ENCODE assay signal across 1 cellular context in the genomic region with DNA sequence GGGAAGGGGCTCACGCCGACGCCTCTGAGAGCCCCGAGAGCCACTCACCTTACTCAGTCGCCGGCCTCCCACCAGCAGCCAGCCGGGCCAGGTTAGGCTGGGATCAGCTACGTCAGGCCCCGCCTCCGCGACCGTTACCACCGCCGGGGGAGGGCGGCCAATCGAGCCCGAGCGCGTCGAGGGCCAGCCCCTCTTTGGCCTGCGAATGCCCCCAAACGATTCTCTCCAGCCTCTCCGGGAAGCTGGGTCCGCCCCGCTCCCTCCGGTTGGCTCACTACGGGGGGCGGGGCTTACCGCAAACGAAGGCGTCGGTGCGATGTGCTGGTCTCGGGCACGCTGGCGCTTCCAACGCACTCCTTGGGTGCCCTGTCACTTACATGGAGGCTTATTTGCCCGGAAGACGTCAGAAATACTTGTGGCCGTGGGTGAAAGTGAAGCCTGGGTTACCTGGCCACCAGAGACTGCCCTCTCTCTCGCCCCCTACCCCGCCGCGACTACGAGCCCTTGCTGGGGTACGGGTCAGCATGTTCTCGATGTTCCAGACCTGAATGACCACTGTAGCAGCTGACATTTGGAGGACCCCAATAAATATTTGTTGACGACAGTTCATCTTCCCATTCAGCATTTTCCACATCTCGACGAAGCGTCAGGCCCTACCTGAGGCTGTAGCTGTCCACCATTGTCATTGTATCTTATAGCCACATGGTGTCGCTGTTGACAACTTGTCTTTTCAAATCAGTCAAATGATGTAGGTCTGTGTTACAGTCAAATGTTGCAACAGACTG.
TF ChIP-seq lines count a peak whose summit lies in the region.

A gene with protein sequence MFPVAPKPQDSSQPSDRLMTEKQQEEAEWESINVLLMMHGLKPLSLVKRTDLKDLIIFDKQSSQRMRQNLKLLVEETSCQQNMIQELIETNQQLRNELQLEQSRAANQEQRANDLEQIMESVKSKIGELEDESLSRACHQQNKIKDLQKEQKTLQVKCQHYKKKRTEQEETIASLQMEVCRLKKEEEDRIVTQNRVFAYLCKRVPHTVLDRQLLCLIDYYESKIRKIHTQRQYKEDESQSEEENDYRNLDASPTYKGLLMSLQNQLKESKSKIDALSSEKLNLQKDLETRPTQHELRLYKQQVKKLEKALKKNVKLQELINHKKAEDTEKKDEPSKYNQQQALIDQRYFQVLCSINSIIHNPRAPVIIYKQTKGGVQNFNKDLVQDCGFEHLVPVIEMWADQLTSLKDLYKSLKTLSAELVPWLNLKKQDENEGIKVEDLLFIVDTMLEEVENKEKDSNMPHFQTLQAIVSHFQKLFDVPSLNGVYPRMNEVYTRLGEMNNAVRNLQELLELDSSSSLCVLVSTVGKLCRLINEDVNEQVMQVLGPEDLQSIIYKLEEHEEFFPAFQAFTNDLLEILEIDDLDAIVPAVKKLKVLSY (minus strand): TSS at position 111 of the 785 bp plus-strand sequence. CDS start 21,333 bp downstream, outside the sequence.

TF ChIP-seq in IMR-90, 13 proteins besides CTCF, POLR2A, EP300 and RAD21:
- TF ChIP-seq MAFK (IDR thresholded peaks at IDR 0.05; ENCODE audit: low read depth, low read length) (no peak), CEBPB (IDR thresholded peaks at IDR 0.05; ENCODE audit: low read depth, low read length) (peak; percentile 99), NFE2L2 (IDR thresholded peaks at IDR 0.05; ENCODE audit: low read depth, low read length) (no peak), BHLHE40 (IDR thresholded peaks at IDR 0.05; ENCODE audit: low read depth, low read length) (no peak), FOS (IDR thresholded peaks at IDR 0.05; ENCODE audit: low read depth, low read length) (no peak), RFX5 (IDR thresholded peaks at IDR 0.05; ENCODE audit: low read depth, low read length) (no peak), SMC3 (IDR thresholded peaks at IDR 0.05; ENCODE audit: low read depth, low read length) (peak; percentile 77), CHD1 (IDR thresholded peaks at IDR 0.05; ENCODE audit: low read depth, low read length) (no peak), MAZ (IDR thresholded peaks at IDR 0.05; ENCODE audit: borderline replicate concordance, low read depth, low read length) (peak; percentile 69; the same call in 1 of the 2 replicates), RCOR1 (IDR thresholded peaks at IDR 0.05; ENCODE audit: insufficient replicate concordance, low read length) (no peak), MXI1 (IDR thresholded peaks at IDR 0.05; ENCODE audit: borderline replicate concordance, low read depth, low read length) (0 out of 2 replicates have a peak, but pooled peaks have one; percentile 50)
- TF ChIP-seq, protein P1, sequence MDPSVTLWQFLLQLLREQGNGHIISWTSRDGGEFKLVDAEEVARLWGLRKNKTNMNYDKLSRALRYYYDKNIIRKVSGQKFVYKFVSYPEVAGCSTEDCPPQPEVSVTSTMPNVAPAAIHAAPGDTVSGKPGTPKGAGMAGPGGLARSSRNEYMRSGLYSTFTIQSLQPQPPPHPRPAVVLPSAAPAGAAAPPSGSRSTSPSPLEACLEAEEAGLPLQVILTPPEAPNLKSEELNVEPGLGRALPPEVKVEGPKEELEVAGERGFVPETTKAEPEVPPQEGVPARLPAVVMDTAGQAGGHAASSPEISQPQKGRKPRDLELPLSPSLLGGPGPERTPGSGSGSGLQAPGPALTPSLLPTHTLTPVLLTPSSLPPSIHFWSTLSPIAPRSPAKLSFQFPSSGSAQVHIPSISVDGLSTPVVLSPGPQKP (IDR thresholded peaks at IDR 0.05; ENCODE audit: borderline replicate concordance, low read depth, low read length) = no peak
- TF ChIP-seq, protein P2, sequence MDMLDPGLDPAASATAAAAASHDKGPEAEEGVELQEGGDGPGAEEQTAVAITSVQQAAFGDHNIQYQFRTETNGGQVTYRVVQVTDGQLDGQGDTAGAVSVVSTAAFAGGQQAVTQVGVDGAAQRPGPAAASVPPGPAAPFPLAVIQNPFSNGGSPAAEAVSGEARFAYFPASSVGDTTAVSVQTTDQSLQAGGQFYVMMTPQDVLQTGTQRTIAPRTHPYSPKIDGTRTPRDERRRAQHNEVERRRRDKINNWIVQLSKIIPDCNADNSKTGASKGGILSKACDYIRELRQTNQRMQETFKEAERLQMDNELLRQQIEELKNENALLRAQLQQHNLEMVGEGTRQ (IDR thresholded peaks at IDR 0.05; ENCODE audit: low read depth, low read length) = no peak
